Comparison of ENCODE assay signal across 1 cellular context in the genomic region with DNA sequence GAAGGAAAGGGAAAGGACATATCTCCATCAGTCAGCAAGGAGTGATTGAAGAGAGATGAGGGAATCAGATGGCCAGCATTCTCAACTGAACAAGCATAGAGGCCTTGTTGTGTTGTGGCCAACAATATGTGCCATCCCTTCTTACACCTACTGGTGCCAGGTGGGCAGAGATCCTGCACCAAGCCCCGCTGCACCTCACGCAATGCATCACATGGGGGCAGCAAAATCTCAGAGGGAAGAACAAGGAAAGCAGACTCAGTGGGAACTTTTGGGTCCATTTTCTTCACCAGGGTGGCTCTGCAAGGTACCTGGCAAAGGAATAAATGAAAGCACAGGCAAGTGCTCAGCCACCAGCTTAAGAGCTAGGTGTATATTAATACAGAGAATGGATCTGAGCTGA.
TF ChIP-seq lines count a peak whose summit lies in the region.

No MANE protein-coding gene starts in this region.

TF ChIP-seq in GM12878, 131 proteins besides CTCF, POLR2A, EP300 and RAD21:
- no peak for TF ChIP-seq USF1 (IDR thresholded peaks at IDR 0.05; ENCODE audit: borderline replicate concordance, extremely low read length, insufficient read depth, low read depth, low read length)
